Comparison of ENCODE assay signal across 8 cellular contexts in genomic region chr7:139108256-139109187, GRCh38. TPM values are rescaled to one million over a fixed set of nuclear protein-coding genes. Genes with fewer than 3 reads are reported as not detected.
DNase-seq lines count a peak whose midpoint lies in the region; ATAC-seq, FAIRE-seq and TF ChIP-seq lines count a peak whose summit lies in the region.

No MANE protein-coding gene starts in this region.

- TF ChIP-seq CTCF in CD14-positive monocyte (IDR thresholded peaks at IDR 0.05) = no peak
- TF ChIP-seq CTCF in SK-N-SH (IDR thresholded peaks at IDR 0.05) = peak; percentile 17; the same call in 1 of the 2 replicates
- no peak for TF ChIP-seq CTCF in endothelial cell of umbilical vein (IDR thresholded peaks at IDR 0.05; ENCODE audit: extremely low read depth in 1 of 2, insufficient read depth in 1 of 2, low read depth in 1 of 2, low read length in 2 of 2)

- POLR2A ChIA-PET in SK-N-SH (lab: Yijun Ruan, JAX) = interaction anchor here (0.7 kb wide), 1 partner anchor 25 kb away, joined by 5 read pairs; a partner anchor contains a TSS
- POLR2A ChIA-PET in endothelial cell of umbilical vein (lab: Charles Lee) = no interaction called here

- dilution Hi-C loops in endothelial cell of umbilical vein (cut with MboI; ENCODE audit: extremely low pct_ligation_motif_present, low sequenced_read_pairs) = no loop called here

- H3F3A ChIP-seq in SK-N-SH (replicated peaks; ENCODE audit: insufficient read depth) = peaks cover 20% of the 10 kb centered on the region

- no peaks in the 10 kb centered on the region for H3K36me3 Mint-ChIP-seq in CD14-positive monocyte

- H3K4me3 Mint-ChIP-seq in CD14-positive monocyte = peak overlapping the region; percentile 85 to 96

- peaks cover 13 to 16% of the 10 kb centered on the region in 2 experiments; a peak in 3 of 4 replicates for H3K4me1 ChIP-seq in SK-N-SH (ENCODE audit: control insufficient read depth in 1 of 2, insufficient read depth in 2 of 2, low read depth in 1 of 2, low read length in 1 of 2)
- H3K4me1 ChIP-seq in endothelial cell of umbilical vein (ENCODE audit: control insufficient read depth, extremely low read depth, insufficient read depth, low read length) = peaks cover 19% of the 10 kb centered on the region
- peaks cover 23% of the 10 kb centered on the region for H3K4me1 ChIP-seq in muscle layer of colon (ENCODE audit: insufficient read depth, low read length)

- intact Hi-C loops in CD14-positive monocyte (cut with micrococcal nuclease) (no loop called here), endothelial cell of umbilical vein (cut with micrococcal nuclease) (loop anchor here (1.0 to 5.0 kb wide), 7 partner anchors 10 to 249 kb away; partner anchors contain the start of genes LUC7L2 and UBN2)

- H4K20me1 ChIP-seq in SK-N-SH (ENCODE audit: insufficient read depth) (no peaks in the 10 kb centered on the region), endothelial cell of umbilical vein (replicated peaks; ENCODE audit: control insufficient read depth, extremely low read depth, insufficient read depth, low read length) (peaks cover under 1% of the 10 kb centered on the region)

- FAIRE-seq in endothelial cell of umbilical vein (lab: Jason Lieb, UNC) = no peak

- peak; percentile 10 for TF ChIP-seq POLR2A in GM19099 (IDR thresholded peaks at IDR 0.05; ENCODE audit: extremely low read depth, insufficient read length, low read depth)
- no peak for TF ChIP-seq POLR2A in endothelial cell of umbilical vein (IDR thresholded peaks at IDR 0.05; ENCODE audit: low read depth, low read length)

- no peaks in the 10 kb centered on the region for H3K27me3 ChIP-seq in SK-N-SH (ENCODE audit: insufficient read depth)
- H3K27me3 ChIP-seq in endothelial cell of umbilical vein (ENCODE audit: control insufficient read depth in 2 of 2, insufficient read depth in 2 of 2, low read length in 2 of 2) = no peaks in the 10 kb centered on the region
- no peaks in the 10 kb centered on the region for H3K27me3 ChIP-seq in muscle layer of colon (ENCODE audit: control insufficient read depth in 1 of 2, insufficient read depth in 2 of 2, low read length in 2 of 2)

- peak overlapping the region; percentile 91 to 99 (median 97) for H3K27ac Mint-ChIP-seq in CD14-positive monocyte

- 21% methylated on average over 53 of the region's 61 CpGs for WGBS in SK-N-SH (ENCODE audit: low lambda C conversion rate)

- H3K4me2 ChIP-seq in SK-N-SH (peak overlapping the region; percentile 93), endothelial cell of umbilical vein (ENCODE audit: insufficient read depth, low read length) (peak overlapping the region; percentile 88)

- H3K9ac ChIP-seq in SK-N-SH (peak overlapping the region; percentile 74), endothelial cell of umbilical vein (replicated peaks; ENCODE audit: extremely low read depth, insufficient read depth, low read length) (peak overlapping the region; percentile 80), muscle layer of colon (ENCODE audit: low read length) (peak overlapping the region; percentile 64)

- H3K79me2 ChIP-seq in SK-N-SH (ENCODE audit: insufficient read depth) (peaks cover 55% of the 10 kb centered on the region), endothelial cell of umbilical vein (ENCODE audit: control insufficient read depth, insufficient read depth, low read length) (peaks cover 46% of the 10 kb centered on the region)

- H2AFZ ChIP-seq in SK-N-SH (ENCODE audit: low read depth) (peak overlapping the region; percentile 85), endothelial cell of umbilical vein (ENCODE audit: low read depth, low read length) (peak overlapping the region; percentile 86)

- BruUV-seq in endothelial cell of umbilical vein (replicated peaks; lab: Mats Ljungman, UMichigan) = no TSS peak

- no peak for TF ChIP-seq EP300 in SK-N-SH (IDR thresholded peaks at IDR 0.05; ENCODE audit: borderline replicate concordance in 1 of 2, low read depth in 1 of 2, low read length in 1 of 2)

- no peaks in the 10 kb centered on the region for H3K36me3 ChIP-seq in SK-N-SH (replicated peaks in 1 of 2; ENCODE audit: control insufficient read depth in 1 of 2, insufficient read depth in 2 of 2, low read length in 1 of 2)
- no peaks in the 10 kb centered on the region for H3K36me3 ChIP-seq in endothelial cell of umbilical vein (ENCODE audit: control insufficient read depth in 2 of 2, extremely low read depth in 1 of 2, insufficient read depth in 2 of 2, low read length in 2 of 2)
- no peaks in the 10 kb centered on the region for H3K36me3 ChIP-seq in muscle layer of colon (ENCODE audit: insufficient read depth, low read length)

- peak; percentile 7 for ATAC-seq in HG03520 (IDR thresholded peaks at IDR 0.05; ENCODE audit: unreplicated experiment)

- no peaks in the 10 kb centered on the region for H3K9me2 ChIP-seq in SK-N-SH

- DNase-seq in CD14-positive monocyte (ENCODE audit: low spot score) (no peak), SK-N-SH (no peak), endothelial cell of umbilical vein (ENCODE audit: low read depth, low spot score) (peak; percentile 40), amniotic stem cell (lab: John Stamatoyannopoulos, UW) (no peak), DMS114 treated with DMSO at 0.1 percent for 48 hours (lab: John Stamatoyannopoulos, UW; ENCODE audit: unreplicated experiment) (no peak)

- no peaks in the 10 kb centered on the region for H3K9me1 ChIP-seq in endothelial cell of umbilical vein (replicated peaks; ENCODE audit: control insufficient read depth, extremely low read depth, insufficient read depth, low read length)

- CTCF ChIA-PET in SK-N-SH (lab: Yijun Ruan, JAX) = no interaction called here
- CTCF ChIA-PET in endothelial cell of umbilical vein (lab: Charles Lee) = interaction anchor here (1.4 kb wide), 1 partner anchor 33 kb away, joined by 9 read pairs; no protein-coding TSS in a partner anchor

- no peaks in the 10 kb centered on the region for H3K9me3 ChIP-seq in SK-N-SH
- no peaks in the 10 kb centered on the region for H3K9me3 ChIP-seq in endothelial cell of umbilical vein (replicated peaks; ENCODE audit: control insufficient read depth, insufficient read depth, low read length)
- no peaks in the 10 kb centered on the region for H3K9me3 ChIP-seq in muscle layer of colon (ENCODE audit: low read length)

- H3K9me3 Mint-ChIP-seq in CD14-positive monocyte = peaks cover 5 to 9% (median 5%) of the 10 kb centered on the region in 7 donors

- peaks cover 56% of the 10 kb centered on the region for H3K4me1 Mint-ChIP-seq in CD14-positive monocyte

- H3K4me3 ChIP-seq in SK-N-SH (ENCODE audit: low read depth in 2 of 2, low read length in 1 of 2) (peak overlapping the region; percentile 80 to 98), endothelial cell of umbilical vein (replicated peaks in 1 of 3; ENCODE audit: insufficient read depth in 1 of 3, low read depth in 1 of 3, low read length in 3 of 3) (peak overlapping the region; percentile 69 to 87 (median 71)), muscle layer of colon (ENCODE audit: low read depth in 1 of 2, low read length in 2 of 2) (peak overlapping the region; percentile 86 to 87)

- peak overlapping the region; percentile 82 to 93 for H3K27ac ChIP-seq in SK-N-SH (ENCODE audit: low read depth in 2 of 2, low read length in 1 of 2)
- peak overlapping the region; percentile 64 for H3K27ac ChIP-seq in endothelial cell of umbilical vein (ENCODE audit: insufficient read depth, low read depth, low read length)
- peak overlapping the region; percentile 95 for H3K27ac ChIP-seq in muscle layer of colon (ENCODE audit: low read depth, low read length)

- peaks cover 0 to 2% (median 0%) of the 10 kb centered on the region in 3 donors for H3K27me3 Mint-ChIP-seq in CD14-positive monocyte (ENCODE audit: low read depth in 3 of 3)

- TF ChIP-seq RAD21 in SK-N-SH (IDR thresholded peaks at IDR 0.05; ENCODE audit: low read length) = no peak

TF ChIP-seq in SK-N-SH, 30 proteins besides CTCF, POLR2A, EP300 and RAD21:
- TF ChIP-seq TAF1 (IDR thresholded peaks at IDR 0.05; ENCODE audit: borderline replicate concordance, low read depth, low read length) (no peak), RXRA (IDR thresholded peaks at IDR 0.05; ENCODE audit: borderline replicate concordance, low read depth) (no peak), GATA2 (CRISPR knock-in tag; IDR thresholded peaks at IDR 0.05) (peak; percentile 41; the same call in 1 of the 2 replicates)

TF ChIP-seq in endothelial cell of umbilical vein, 7 proteins besides CTCF, POLR2A, EP300 and RAD21:
- no peak for TF ChIP-seq MYC (IDR thresholded peaks at IDR 0.05; ENCODE audit: low read depth, low read length)
- no peak for TF ChIP-seq JUN (IDR thresholded peaks at IDR 0.05; ENCODE audit: borderline replicate concordance, insufficient read depth, insufficient read length, low read depth)
- TF ChIP-seq GATA2 (IDR thresholded peaks at IDR 0.05; ENCODE audit: insufficient read depth, insufficient read length, low read depth, low read length) = no peak
- no peak for TF ChIP-seq EZH2 (IDR thresholded peaks at IDR 0.05; ENCODE audit: borderline replicate concordance, low read depth, low read length, severe bottlenecking)
- TF ChIP-seq POLR2AphosphoS5 (IDR thresholded peaks at IDR 0.05; ENCODE audit: insufficient read depth, low read depth, low read length) = no peak
- TF ChIP-seq, protein P1, sequence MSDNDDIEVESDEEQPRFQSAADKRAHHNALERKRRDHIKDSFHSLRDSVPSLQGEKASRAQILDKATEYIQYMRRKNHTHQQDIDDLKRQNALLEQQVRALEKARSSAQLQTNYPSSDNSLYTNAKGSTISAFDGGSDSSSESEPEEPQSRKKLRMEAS (IDR thresholded peaks at IDR 0.05; ENCODE audit: insufficient read depth, insufficient read length) = no peak
- no peak for TF ChIP-seq FOS (IDR thresholded peaks at IDR 0.05; ENCODE audit: borderline replicate concordance, insufficient read depth, low read length)

RNA-seq across cellular contexts. Expression of gene ZC3HAV1, which starts 1.0 kb away (rescaled TPM):
- polyA plus RNA-seq in CD14-positive monocyte = 10 to 100 TPM; 21.2 to 30.2 TPM
- 11.2 and 12.4 TPM in 2 replicates for polyA plus RNA-seq in SK-N-SH (2012; rRNA removed)
- polyA plus RNA-seq in SK-N-SH (2012; cell fraction: cytosol; rRNA removed) = 13.3 and 13.5 TPM in 2 replicates
- polyA plus RNA-seq in SK-N-SH (2012; cell fraction: nucleus; rRNA removed) = 7.1 and 12.6 TPM in 2 replicates
- total RNA-seq in endothelial cell of umbilical vein = 36.8 and 37.7 TPM in 2 replicates
- polyA plus RNA-seq in endothelial cell of umbilical vein = 15.6 and 17.1 TPM in 2 replicates
- 16.8 and 17.6 TPM in 2 replicates for polyA plus RNA-seq in endothelial cell of umbilical vein (2011; cell fraction: cytosol; rRNA removed)
- 11.9 and 13.2 TPM in 2 replicates for polyA plus RNA-seq in endothelial cell of umbilical vein (2011; cell fraction: nucleus; rRNA removed)
- 17.3 and 20.4 TPM in 2 replicates for polyA plus RNA-seq in endothelial cell of umbilical vein (2012)
- polyA minus RNA-seq in endothelial cell of umbilical vein = 40.7 and 44.3 TPM in 2 replicates
- polyA minus RNA-seq in endothelial cell of umbilical vein (2011; cell fraction: cytosol; rRNA and poly(A)+ RNA removed) = 24.1 TPM
- polyA minus RNA-seq in endothelial cell of umbilical vein (2011; cell fraction: nucleus; rRNA and poly(A)+ RNA removed) = 20.3 and 20.7 TPM in 2 replicates
